12 cellular contexts compared by ENCODE assay signal in the genomic region with DNA sequence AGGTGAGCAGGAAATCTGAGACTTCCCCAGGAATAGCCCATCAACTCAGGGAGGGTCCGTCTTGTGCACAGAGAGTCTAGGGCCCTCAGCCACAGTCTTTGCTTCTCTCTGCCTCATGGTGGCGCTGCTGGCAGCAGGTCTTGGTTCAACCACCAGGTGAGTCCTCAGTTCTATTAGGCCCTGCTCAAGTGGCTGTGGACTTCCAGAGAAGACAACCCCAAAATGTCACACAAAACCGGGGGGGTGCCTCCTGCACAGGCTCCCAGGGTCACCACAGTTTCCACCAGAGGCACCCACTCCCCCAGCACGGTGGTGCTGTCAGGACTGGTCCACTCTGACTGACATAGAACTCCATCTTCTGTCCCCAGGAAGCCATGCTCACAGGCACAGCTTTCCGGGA. TPM values are rescaled to one million over a fixed set of nuclear protein-coding genes. Genes with fewer than 3 reads are reported as not detected.
DNase-seq lines count a peak whose midpoint lies in the region; ATAC-seq and TF ChIP-seq lines count a peak whose summit lies in the region.
"Had no signal": no experiment of that assay in that cellular context is flagged by ENCODE, and none has a peak within 500 bp of the region (broad histone marks: within the 10 kb centered on the region; RNA-seq: fewer than 3 reads in every experiment).

No MANE protein-coding gene starts in this region.

- no peaks in the 10 kb centered on the region for H3K36me3 Mint-ChIP-seq in activated naive CD4-positive, alpha-beta T cell treated with anti-CD3 and anti-CD28 coated beads for 36 hours (ENCODE audit: low read depth)

- intact Hi-C loops in activated naive CD4-positive, alpha-beta T cell treated with anti-CD3 and anti-CD28 coated beads for 36 hours (cut with micrococcal nuclease), result no loop called here
- intact Hi-C loops in OCI-LY7 (cut with micrococcal nuclease; ENCODE audit: unreplicated experiment) (no loop called here), testis (cut with DNase I; ENCODE audit: low total_unique reads) (no loop called here)

- POLR2A ChIA-PET in OCI-LY7 (lab: Charles Lee), result interaction anchor here (0.5 kb wide), 1 partner anchor 22 kb away, joined by 6 read pairs; no protein-coding TSS in a partner anchor

- H2AFZ ChIP-seq in OCI-LY7 (ENCODE audit: low read length), result no peak overlapping the region

- H3K27me3 ChIP-seq in testis, result no peaks in the 10 kb centered on the region

- H3K9me3 ChIP-seq in OCI-LY7 (ENCODE audit: low read length) (0 out of 2 replicates have a peak, but pooled peaks cover 6% of the 10 kb centered on the region), testis (no peaks in the 10 kb centered on the region)

- ATAC-seq in GM19395 (IDR thresholded peaks at IDR 0.05; ENCODE audit: unreplicated experiment), result no peak

- no peak overlapping the region for H3K27ac Mint-ChIP-seq in activated naive CD4-positive, alpha-beta T cell treated with anti-CD3 and anti-CD28 coated beads for 36 hours

- CTCF ChIA-PET in activated naive CD4-positive, alpha-beta T cell treated with anti-CD3 and anti-CD28 coated beads for 36 hours (lab: Charles Lee), result interaction anchor here (1.0 to 1.2 kb wide), 2 partner anchors 12 to 90 kb away, joined by 3 to 4 read pairs; no protein-coding TSS in a partner anchor
- CTCF ChIA-PET in OCI-LY7 (lab: Charles Lee; ENCODE audit: unreplicated experiment), result no interaction called here

- H3K36me3 ChIP-seq in OCI-LY7 (ENCODE audit: insufficient read depth, low read length) (no peaks in the 10 kb centered on the region; the same call in 1 of the 2 replicates), testis (ENCODE audit: low read depth, missing control alignments) (no peaks in the 10 kb centered on the region)

- no peaks in the 10 kb centered on the region for H4K20me1 ChIP-seq in OCI-LY7 (ENCODE audit: insufficient read depth, low read length)

- no peak overlapping the region for H3K4me3 Mint-ChIP-seq in activated naive CD4-positive, alpha-beta T cell treated with anti-CD3 and anti-CD28 coated beads for 36 hours

- H3K27ac ChIP-seq in OCI-LY7 (ENCODE audit: low read depth, low read length, poor library complexity, severe bottlenecking) (no peak overlapping the region), testis (no peak overlapping the region)

- peaks cover 13% of the 10 kb centered on the region for H3K27me3 Mint-ChIP-seq in activated naive CD4-positive, alpha-beta T cell treated with anti-CD3 and anti-CD28 coated beads for 36 hours (ENCODE audit: low read depth)

- no peaks in the 10 kb centered on the region for H3K4me1 Mint-ChIP-seq in activated naive CD4-positive, alpha-beta T cell treated with anti-CD3 and anti-CD28 coated beads for 36 hours (ENCODE audit: low read depth)

- BruUV-seq in OCI-LY7 (replicated peaks; lab: Mats Ljungman, UMichigan), result no TSS peak

- TF ChIP-seq CTCF in OCI-LY7 (conservative IDR thresholded peaks at IDR 0.05; ENCODE audit: low read length) (peak; percentile 78), testis (IDR thresholded peaks at IDR 0.05) (peak in 2 of 3 experiments; percentile 7 to 19)

- H3K4me3 ChIP-seq in OCI-LY7 (ENCODE audit: low read depth, low read length, poor library complexity, severe bottlenecking), result no peak overlapping the region
- no peak overlapping the region for H3K4me3 ChIP-seq in testis

- DNase-seq in activated naive CD4-positive, alpha-beta T cell treated with anti-CD3 and anti-CD28 coated beads for 36 hours, result peak; percentile 38
- DNase-seq in activated naive CD4-positive, alpha-beta T cell (lab: John Stamatoyannopoulos, UW), result no peak
- DNase-seq in OCI-LY7 (ENCODE audit: low spot score), result peak; percentile 44
- peak; percentile 41 for DNase-seq in germinal center (ENCODE audit: low spot score)
- DNase-seq in testis, result no peak
- no peak for DNase-seq in HK-2 (ENCODE audit: unreplicated experiment)
- no peak for DNase-seq in globus pallidus (ENCODE audit: low spot score)
- DNase-seq: central memory CD4-positive, alpha-beta T cell; COR-L47; kidney glomerular epithelial cell had no signal

- no peaks in the 10 kb centered on the region for H3K79me2 ChIP-seq in OCI-LY7 (ENCODE audit: insufficient read depth, low read depth, low read length)

- WGBS in testis, 2 donors, result 74 to 85% methylated on average over 4 to 5 of the region's 5 CpGs

- H3K4me1 ChIP-seq in OCI-LY7 (ENCODE audit: insufficient read depth, low read length, poor library complexity, severe bottlenecking) (peaks cover 19% of the 10 kb centered on the region), testis (no peaks in the 10 kb centered on the region)

- H3K9me2 ChIP-seq in OCI-LY7 (ENCODE audit: insufficient read depth, low read length), result no peaks in the 10 kb centered on the region

- H3K4me2 ChIP-seq in OCI-LY7 (ENCODE audit: low read length), result no peak overlapping the region

- no peak for TF ChIP-seq POLR2A in testis (IDR thresholded peaks at IDR 0.05)

- H3K9me3 Mint-ChIP-seq in activated naive CD4-positive, alpha-beta T cell treated with anti-CD3 and anti-CD28 coated beads for 36 hours, result no peaks in the 10 kb centered on the region

RNA-seq across cellular contexts. Expression of a gene that starts 2.4 kb away (rescaled TPM):
- total RNA-seq in activated naive CD4-positive, alpha-beta T cell treated with anti-CD3 and anti-CD28 coated beads for 36 hours, result not detected
- total RNA-seq in OCI-LY7 (2014; rRNA removed; shearing (Covaris generic)), result not detected in 2 replicates
- not detected in 2 replicates for total RNA-seq in OCI-LY7 (2022)
- total RNA-seq in testis, result not detected
- polyA plus RNA-seq in testis (ENCODE audit: insufficient read depth, low read depth, low replicate concordance), result 0.26 TPM
- total RNA-seq: temporal lobe had no signal

RNA-seq across cellular contexts. Expression of a gene that starts 11.1 kb away (rescaled TPM):
- total RNA-seq in activated naive CD4-positive, alpha-beta T cell treated with anti-CD3 and anti-CD28 coated beads for 36 hours, result not detected
- total RNA-seq in OCI-LY7 (2014; rRNA removed; shearing (Covaris generic)), result not detected in 2 replicates
- total RNA-seq in OCI-LY7 (2022), result not detected in 2 replicates
- under 1 TPM; 0.16 to 0.56 TPM for total RNA-seq in testis
- polyA plus RNA-seq in testis (ENCODE audit: insufficient read depth, low read depth, low replicate concordance), result 0.63 TPM
- total RNA-seq: temporal lobe had no signal

RNA-seq across cellular contexts. Expression of a gene that starts 13.3 kb away (rescaled TPM):
- total RNA-seq in activated naive CD4-positive, alpha-beta T cell treated with anti-CD3 and anti-CD28 coated beads for 36 hours, result 1 to 10 TPM; 7.7 to 8.3 TPM
- 21.0 and 27.8 TPM in 2 replicates for total RNA-seq in OCI-LY7 (2014; rRNA removed; shearing (Covaris generic))
- total RNA-seq in OCI-LY7 (2022), result 18.5 and 21.1 TPM in 2 replicates
- 1 to 10 TPM; 9.2 to 9.4 TPM for total RNA-seq in testis
- 6.8 TPM for polyA plus RNA-seq in testis (ENCODE audit: insufficient read depth, low read depth, low replicate concordance)

RNA-seq across cellular contexts. Expression of a gene that starts 13.4 kb away (rescaled TPM):
- total RNA-seq in activated naive CD4-positive, alpha-beta T cell treated with anti-CD3 and anti-CD28 coated beads for 36 hours, result 10 to 100 TPM; 46.6 to 54.1 TPM
- total RNA-seq in OCI-LY7 (2014; rRNA removed; shearing (Covaris generic)), result 59.9 and 61.6 TPM in 2 replicates
- 73.7 and 76.3 TPM in 2 replicates for total RNA-seq in OCI-LY7 (2022)
- total RNA-seq in testis, result 10 to 100 TPM; 56.3 to 67.5 TPM
- polyA plus RNA-seq in testis (ENCODE audit: insufficient read depth, low read depth, low replicate concordance), result 93.5 TPM

RNA-seq across cellular contexts. Expression of a gene that starts 16.9 kb away (rescaled TPM):
- total RNA-seq in activated naive CD4-positive, alpha-beta T cell treated with anti-CD3 and anti-CD28 coated beads for 36 hours, result not detected
- total RNA-seq in OCI-LY7 (2014; rRNA removed; shearing (Covaris generic)), result not detected in 2 replicates
- total RNA-seq in OCI-LY7 (2022) (not detected in 2 replicates), testis (1 to 10 TPM in 1 of 2 donors, under 1 TPM in 1; 0.87 to 1.2 TPM)
- polyA plus RNA-seq in testis (ENCODE audit: insufficient read depth, low read depth, low replicate concordance), result 0.86 TPM

Comparison
In these comparisons a context has a peak if more than half of its experiments do, and no peak if none do; other contexts are left out.
1. DNase-seq: peak in activated naive CD4-positive, alpha-beta T cell treated with anti-CD3 and anti-CD28 coated beads for 36 hours (single experiment), OCI-LY7 (single experiment) and germinal center (single experiment); none in activated naive CD4-positive, alpha-beta T cell (0 of 4), testis (single experiment), HK-2 (single experiment) and globus pallidus (single experiment).